Comparison of ENCODE assay signal across 2 cellular contexts in genomic region chr9:105359899-105360298, GRCh38.
A peak's percentile ranks its signal among the peaks of the same experiment; 100 is the strongest.
TF ChIP-seq lines count a peak whose summit lies in the region.

No MANE protein-coding gene starts in this region.

TF ChIP-seq in IMR-90, 13 proteins besides CTCF, POLR2A, EP300 and RAD21:
- TF ChIP-seq FOS (IDR thresholded peaks at IDR 0.05; ENCODE audit: low read depth, low read length) (0 out of 2 replicates have a peak, but pooled peaks have one; percentile 20), MAZ (IDR thresholded peaks at IDR 0.05; ENCODE audit: borderline replicate concordance, low read depth, low read length) (no peak)

TF ChIP-seq in GM12878, 131 proteins besides CTCF, POLR2A, EP300 and RAD21 (continues in another document):
- no peak for TF ChIP-seq ZNF274 (IDR thresholded peaks at IDR 0.05; ENCODE audit: insufficient read depth, insufficient read length)
- no peak for TF ChIP-seq SMAD1 (IDR thresholded peaks at IDR 0.05; ENCODE audit: low read depth, partially characterized antibody)
- no peak for TF ChIP-seq HDAC2 (IDR thresholded peaks at IDR 0.05)
- TF ChIP-seq KAT2A (conservative IDR thresholded peaks at IDR 0.05; ENCODE audit: control insufficient read depth, low read depth, low read length): no peak
- TF ChIP-seq YBX1 (IDR thresholded peaks at IDR 0.05): no peak
- no peak for TF ChIP-seq ZBTB33 (IDR thresholded peaks at IDR 0.05)
- no peak for TF ChIP-seq KLF5 (IDR thresholded peaks at IDR 0.05; ENCODE audit: partially characterized antibody)
- no peak for TF ChIP-seq RCOR1 (conservative IDR thresholded peaks at IDR 0.05; ENCODE audit: low read depth, low read length)
- TF ChIP-seq PAX5 (IDR thresholded peaks at IDR 0.05; ENCODE audit: borderline replicate concordance, low read depth, low read length): 0 out of 2 replicates have a peak, but pooled peaks have one; percentile 32
- no peak for TF ChIP-seq CEBPB (IDR thresholded peaks at IDR 0.05; ENCODE audit: borderline replicate concordance in 1 of 2, low read depth in 2 of 2, low read length in 2 of 2)
- TF ChIP-seq, protein P1, sequence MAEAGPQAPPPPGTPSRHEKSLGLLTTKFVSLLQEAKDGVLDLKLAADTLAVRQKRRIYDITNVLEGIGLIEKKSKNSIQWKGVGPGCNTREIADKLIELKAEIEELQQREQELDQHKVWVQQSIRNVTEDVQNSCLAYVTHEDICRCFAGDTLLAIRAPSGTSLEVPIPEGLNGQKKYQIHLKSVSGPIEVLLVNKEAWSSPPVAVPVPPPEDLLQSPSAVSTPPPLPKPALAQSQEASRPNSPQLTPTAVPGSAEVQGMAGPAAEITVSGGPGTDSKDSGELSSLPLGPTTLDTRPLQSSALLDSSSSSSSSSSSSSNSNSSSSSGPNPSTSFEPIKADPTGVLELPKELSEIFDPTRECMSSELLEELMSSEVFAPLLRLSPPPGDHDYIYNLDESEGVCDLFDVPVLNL (IDR thresholded peaks at IDR 0.05; ENCODE audit: low read depth, low read length): no peak
- TF ChIP-seq SMARCA5 (IDR thresholded peaks at IDR 0.05): no peak
- no peak for TF ChIP-seq IKZF1 (conservative IDR thresholded peaks at IDR 0.05)
- TF ChIP-seq CREM (IDR thresholded peaks at IDR 0.05; ENCODE audit: low read depth): peak; percentile 45; the same call in 1 of the 2 replicates
- TF ChIP-seq ATF7 (IDR thresholded peaks at IDR 0.05; ENCODE audit: low read depth): peak; percentile 11; the same call in 1 of the 2 replicates
- no peak for TF ChIP-seq ZBTB40 (IDR thresholded peaks at IDR 0.05; ENCODE audit: borderline replicate concordance)
- no peak for TF ChIP-seq MTA2 (IDR thresholded peaks at IDR 0.05; ENCODE audit: low read depth)
- TF ChIP-seq, protein P2, sequence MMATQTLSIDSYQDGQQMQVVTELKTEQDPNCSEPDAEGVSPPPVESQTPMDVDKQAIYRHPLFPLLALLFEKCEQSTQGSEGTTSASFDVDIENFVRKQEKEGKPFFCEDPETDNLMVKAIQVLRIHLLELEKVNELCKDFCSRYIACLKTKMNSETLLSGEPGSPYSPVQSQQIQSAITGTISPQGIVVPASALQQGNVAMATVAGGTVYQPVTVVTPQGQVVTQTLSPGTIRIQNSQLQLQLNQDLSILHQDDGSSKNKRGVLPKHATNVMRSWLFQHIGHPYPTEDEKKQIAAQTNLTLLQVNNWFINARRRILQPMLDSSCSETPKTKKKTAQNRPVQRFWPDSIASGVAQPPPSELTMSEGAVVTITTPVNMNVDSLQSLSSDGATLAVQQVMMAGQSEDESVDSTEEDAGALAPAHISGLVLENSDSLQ (IDR thresholded peaks at IDR 0.05): no peak
- TF ChIP-seq, protein P3, sequence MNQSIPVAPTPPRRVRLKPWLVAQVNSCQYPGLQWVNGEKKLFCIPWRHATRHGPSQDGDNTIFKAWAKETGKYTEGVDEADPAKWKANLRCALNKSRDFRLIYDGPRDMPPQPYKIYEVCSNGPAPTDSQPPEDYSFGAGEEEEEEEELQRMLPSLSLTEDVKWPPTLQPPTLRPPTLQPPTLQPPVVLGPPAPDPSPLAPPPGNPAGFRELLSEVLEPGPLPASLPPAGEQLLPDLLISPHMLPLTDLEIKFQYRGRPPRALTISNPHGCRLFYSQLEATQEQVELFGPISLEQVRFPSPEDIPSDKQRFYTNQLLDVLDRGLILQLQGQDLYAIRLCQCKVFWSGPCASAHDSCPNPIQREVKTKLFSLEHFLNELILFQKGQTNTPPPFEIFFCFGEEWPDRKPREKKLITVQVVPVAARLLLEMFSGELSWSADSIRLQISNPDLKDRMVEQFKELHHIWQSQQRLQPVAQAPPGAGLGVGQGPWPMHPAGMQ (IDR thresholded peaks at IDR 0.05; ENCODE audit: borderline replicate concordance): no peak
- TF ChIP-seq RB1 (IDR thresholded peaks at IDR 0.05; ENCODE audit: borderline replicate concordance): no peak
- no peak for TF ChIP-seq TARDBP (IDR thresholded peaks at IDR 0.05; ENCODE audit: borderline replicate concordance)
- TF ChIP-seq JUNB (IDR thresholded peaks at IDR 0.05): peak; percentile 76
- no peak for TF ChIP-seq ETV6 (conservative IDR thresholded peaks at IDR 0.05 in 1 of 2, IDR thresholded peaks at IDR 0.05 in 1 of 2; ENCODE audit: borderline replicate concordance in 1 of 2, low read depth in 1 of 2)
- TF ChIP-seq NBN (IDR thresholded peaks at IDR 0.05): no peak
- TF ChIP-seq EED (IDR thresholded peaks at IDR 0.05; ENCODE audit: low read depth): 0 out of 2 replicates have a peak, but pooled peaks have one; percentile 27
- TF ChIP-seq TCF12 (IDR thresholded peaks at IDR 0.05; ENCODE audit: low read depth, low read length): no peak
- no peak for TF ChIP-seq ASH2L (IDR thresholded peaks at IDR 0.05; ENCODE audit: borderline replicate concordance, low read depth)
- no peak for TF ChIP-seq SPI1 (IDR thresholded peaks at IDR 0.05; ENCODE audit: borderline replicate concordance, insufficient read depth, low read depth, low read length)
- no peak for TF ChIP-seq POLR2AphosphoS2 (IDR thresholded peaks at IDR 0.05; ENCODE audit: low read depth, low read length)
- no peak for TF ChIP-seq CHD2 (IDR thresholded peaks at IDR 0.05; ENCODE audit: borderline replicate concordance, low read depth, low read length)
- TF ChIP-seq CHD4 (IDR thresholded peaks at IDR 0.05): no peak
- TF ChIP-seq SMAD5 (IDR thresholded peaks at IDR 0.05; ENCODE audit: low read depth): no peak
- peak; percentile 49; the same call in 1 of the 2 replicates for TF ChIP-seq NFIC (IDR thresholded peaks at IDR 0.05; ENCODE audit: low read depth, low read length)
- TF ChIP-seq GATAD2B (conservative IDR thresholded peaks at IDR 0.05; ENCODE audit: low read depth): no peak
- no peak for TF ChIP-seq TCF3 (IDR thresholded peaks at IDR 0.05; ENCODE audit: borderline replicate concordance, insufficient read depth, low read depth, low read length)
- TF ChIP-seq, protein P4, sequence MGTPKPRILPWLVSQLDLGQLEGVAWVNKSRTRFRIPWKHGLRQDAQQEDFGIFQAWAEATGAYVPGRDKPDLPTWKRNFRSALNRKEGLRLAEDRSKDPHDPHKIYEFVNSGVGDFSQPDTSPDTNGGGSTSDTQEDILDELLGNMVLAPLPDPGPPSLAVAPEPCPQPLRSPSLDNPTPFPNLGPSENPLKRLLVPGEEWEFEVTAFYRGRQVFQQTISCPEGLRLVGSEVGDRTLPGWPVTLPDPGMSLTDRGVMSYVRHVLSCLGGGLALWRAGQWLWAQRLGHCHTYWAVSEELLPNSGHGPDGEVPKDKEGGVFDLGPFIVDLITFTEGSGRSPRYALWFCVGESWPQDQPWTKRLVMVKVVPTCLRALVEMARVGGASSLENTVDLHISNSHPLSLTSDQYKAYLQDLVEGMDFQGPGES (IDR thresholded peaks at IDR 0.05): no peak
- no peak for TF ChIP-seq SMC3 (IDR thresholded peaks at IDR 0.05; ENCODE audit: borderline replicate concordance, low read length)
- TF ChIP-seq, protein P5, sequence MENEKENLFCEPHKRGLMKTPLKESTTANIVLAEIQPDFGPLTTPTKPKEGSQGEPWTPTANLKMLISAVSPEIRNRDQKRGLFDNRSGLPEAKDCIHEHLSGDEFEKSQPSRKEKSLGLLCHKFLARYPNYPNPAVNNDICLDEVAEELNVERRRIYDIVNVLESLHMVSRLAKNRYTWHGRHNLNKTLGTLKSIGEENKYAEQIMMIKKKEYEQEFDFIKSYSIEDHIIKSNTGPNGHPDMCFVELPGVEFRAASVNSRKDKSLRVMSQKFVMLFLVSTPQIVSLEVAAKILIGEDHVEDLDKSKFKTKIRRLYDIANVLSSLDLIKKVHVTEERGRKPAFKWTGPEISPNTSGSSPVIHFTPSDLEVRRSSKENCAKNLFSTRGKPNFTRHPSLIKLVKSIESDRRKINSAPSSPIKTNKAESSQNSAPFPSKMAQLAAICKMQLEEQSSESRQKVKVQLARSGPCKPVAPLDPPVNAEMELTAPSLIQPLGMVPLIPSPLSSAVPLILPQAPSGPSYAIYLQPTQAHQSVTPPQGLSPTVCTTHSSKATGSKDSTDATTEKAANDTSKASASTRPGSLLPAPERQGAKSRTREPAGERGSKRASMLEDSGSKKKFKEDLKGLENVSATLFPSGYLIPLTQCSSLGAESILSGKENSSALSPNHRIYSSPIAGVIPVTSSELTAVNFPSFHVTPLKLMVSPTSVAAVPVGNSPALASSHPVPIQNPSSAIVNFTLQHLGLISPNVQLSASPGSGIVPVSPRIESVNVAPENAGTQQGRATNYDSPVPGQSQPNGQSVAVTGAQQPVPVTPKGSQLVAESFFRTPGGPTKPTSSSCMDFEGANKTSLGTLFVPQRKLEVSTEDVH (IDR thresholded peaks at IDR 0.05; ENCODE audit: low read depth, partially characterized antibody): no peak
- TF ChIP-seq, protein P6, sequence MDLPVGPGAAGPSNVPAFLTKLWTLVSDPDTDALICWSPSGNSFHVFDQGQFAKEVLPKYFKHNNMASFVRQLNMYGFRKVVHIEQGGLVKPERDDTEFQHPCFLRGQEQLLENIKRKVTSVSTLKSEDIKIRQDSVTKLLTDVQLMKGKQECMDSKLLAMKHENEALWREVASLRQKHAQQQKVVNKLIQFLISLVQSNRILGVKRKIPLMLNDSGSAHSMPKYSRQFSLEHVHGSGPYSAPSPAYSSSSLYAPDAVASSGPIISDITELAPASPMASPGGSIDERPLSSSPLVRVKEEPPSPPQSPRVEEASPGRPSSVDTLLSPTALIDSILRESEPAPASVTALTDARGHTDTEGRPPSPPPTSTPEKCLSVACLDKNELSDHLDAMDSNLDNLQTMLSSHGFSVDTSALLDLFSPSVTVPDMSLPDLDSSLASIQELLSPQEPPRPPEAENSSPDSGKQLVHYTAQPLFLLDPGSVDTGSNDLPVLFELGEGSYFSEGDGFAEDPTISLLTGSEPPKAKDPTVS (IDR thresholded peaks at IDR 0.05; ENCODE audit: low read depth, low read length): no peak
- no peak for TF ChIP-seq LARP7 (IDR thresholded peaks at IDR 0.05)
- TF ChIP-seq CBX3 (IDR thresholded peaks at IDR 0.05; ENCODE audit: borderline replicate concordance, low read depth): no peak
- TF ChIP-seq MLLT1 (IDR thresholded peaks at IDR 0.05): no peak
- TF ChIP-seq, protein P7, sequence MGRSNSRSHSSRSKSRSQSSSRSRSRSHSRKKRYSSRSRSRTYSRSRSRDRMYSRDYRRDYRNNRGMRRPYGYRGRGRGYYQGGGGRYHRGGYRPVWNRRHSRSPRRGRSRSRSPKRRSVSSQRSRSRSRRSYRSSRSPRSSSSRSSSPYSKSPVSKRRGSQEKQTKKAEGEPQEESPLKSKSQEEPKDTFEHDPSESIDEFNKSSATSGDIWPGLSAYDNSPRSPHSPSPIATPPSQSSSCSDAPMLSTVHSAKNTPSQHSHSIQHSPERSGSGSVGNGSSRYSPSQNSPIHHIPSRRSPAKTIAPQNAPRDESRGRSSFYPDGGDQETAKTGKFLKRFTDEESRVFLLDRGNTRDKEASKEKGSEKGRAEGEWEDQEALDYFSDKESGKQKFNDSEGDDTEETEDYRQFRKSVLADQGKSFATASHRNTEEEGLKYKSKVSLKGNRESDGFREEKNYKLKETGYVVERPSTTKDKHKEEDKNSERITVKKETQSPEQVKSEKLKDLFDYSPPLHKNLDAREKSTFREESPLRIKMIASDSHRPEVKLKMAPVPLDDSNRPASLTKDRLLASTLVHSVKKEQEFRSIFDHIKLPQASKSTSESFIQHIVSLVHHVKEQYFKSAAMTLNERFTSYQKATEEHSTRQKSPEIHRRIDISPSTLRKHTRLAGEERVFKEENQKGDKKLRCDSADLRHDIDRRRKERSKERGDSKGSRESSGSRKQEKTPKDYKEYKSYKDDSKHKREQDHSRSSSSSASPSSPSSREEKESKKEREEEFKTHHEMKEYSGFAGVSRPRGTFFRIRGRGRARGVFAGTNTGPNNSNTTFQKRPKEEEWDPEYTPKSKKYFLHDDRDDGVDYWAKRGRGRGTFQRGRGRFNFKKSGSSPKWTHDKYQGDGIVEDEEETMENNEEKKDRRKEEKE (IDR thresholded peaks at IDR 0.05): no peak
